In genomic region chr4:166895771-166896170, GRCh38 we compare ENCODE assay signal across 19 cellular contexts.
DNase-seq lines count a peak whose midpoint lies in the region; ATAC-seq and TF ChIP-seq lines count a peak whose summit lies in the region.
"Had no signal": no experiment of that assay in that cellular context is flagged by ENCODE, and none has a peak within 500 bp of the region (broad histone marks: within the 10 kb centered on the region; RNA-seq: fewer than 3 reads in every experiment).

No MANE protein-coding gene starts in this region.

- WGBS in esophagus muscularis mucosa: 100% methylated on average over 1 of the region's 1 CpG

- intact Hi-C loops in esophagus muscularis mucosa (cut with DNase I): no loop called here

- TF ChIP-seq EP300 in esophagus muscularis mucosa (IDR thresholded peaks at IDR 0.05): no peak

- ATAC-seq in GM18868 (IDR thresholded peaks at IDR 0.05; ENCODE audit: unreplicated experiment) (peak; percentile 6), HG03095 (IDR thresholded peaks at IDR 0.05; ENCODE audit: unreplicated experiment) (peak; percentile 11)
- ATAC-seq: T-cell had no signal

- H3K36me3 ChIP-seq in esophagus muscularis mucosa: no peaks in the 10 kb centered on the region

- no peaks in the 10 kb centered on the region for H3K9me3 ChIP-seq in esophagus muscularis mucosa

- H3K4me1 ChIP-seq in esophagus muscularis mucosa: no peaks in the 10 kb centered on the region

- POLR2A ChIA-PET in RWPE1 (lab: Yijun Ruan, JAX; ENCODE audit: low non-redundant PET): no interaction called here

- TF ChIP-seq POLR2A in esophagus muscularis mucosa (IDR thresholded peaks at IDR 0.05; ENCODE audit: low read depth): no peak

- H3K27ac ChIP-seq in RWPE1 (no peak overlapping the region), esophagus muscularis mucosa (replicated peaks in 1 of 4) (no peak overlapping the region)

- TF ChIP-seq CTCF in RWPE1 (conservative IDR thresholded peaks at IDR 0.05; ENCODE audit: low read depth): no peak
- TF ChIP-seq CTCF in esophagus muscularis mucosa (IDR thresholded peaks at IDR 0.05): no peak

- no peak overlapping the region for H3K4me3 ChIP-seq in esophagus muscularis mucosa

- no peaks in the 10 kb centered on the region for H3K27me3 ChIP-seq in esophagus muscularis mucosa

- peak; percentile 16 for DNase-seq in A172 (ENCODE audit: low spot score)
- DNase-seq in RWPE1 (ENCODE audit: low spot score): peak; percentile 3
- no peak for DNase-seq in activated gamma-delta T cell treated with Interleukin-2 at 50 U/mL for 16 hours
- no peak for DNase-seq in esophagus muscularis mucosa (ENCODE audit: extremely low spot score)
- DNase-seq in NCI-H1694 (lab: John Stamatoyannopoulos, UW): no peak
- DNase-seq in stimulated activated CD4-positive, alpha-beta T cell treated with anti-CD3 and anti-CD28 coated beads, Interleukin-4, amount 100 ng/mL, for 4 hours: no peak
- DNase-seq: 8988T, COR-L47, DMS153, EL, H9, KG1, NCI-H1105, NCI-H187 treated with DMSO at 0.1 percent for 48 hours, NCI-H510A treated with DMSO at 0.1 percent for 48 hours, RPMI8226, T-cell had no signal

- CTCF ChIA-PET in RWPE1 (lab: Yijun Ruan, JAX): no interaction called here

Comparison
In these comparisons a context has a peak if more than half of its experiments do, and no peak if none do; other contexts are left out.
1. DNase-seq: peak in A172 (single experiment) and RWPE1 (single experiment); none in activated gamma-delta T cell treated with Interleukin-2 at 50 U/mL for 16 hours (single experiment), esophagus muscularis mucosa (single experiment), NCI-H1694 (single experiment) and stimulated activated CD4-positive, alpha-beta T cell treated with anti-CD3 and anti-CD28 coated beads, Interleukin-4, amount 100 ng/mL, for 4 hours (0 of 2).